10 cellular contexts compared by ENCODE assay signal in the genomic region with DNA sequence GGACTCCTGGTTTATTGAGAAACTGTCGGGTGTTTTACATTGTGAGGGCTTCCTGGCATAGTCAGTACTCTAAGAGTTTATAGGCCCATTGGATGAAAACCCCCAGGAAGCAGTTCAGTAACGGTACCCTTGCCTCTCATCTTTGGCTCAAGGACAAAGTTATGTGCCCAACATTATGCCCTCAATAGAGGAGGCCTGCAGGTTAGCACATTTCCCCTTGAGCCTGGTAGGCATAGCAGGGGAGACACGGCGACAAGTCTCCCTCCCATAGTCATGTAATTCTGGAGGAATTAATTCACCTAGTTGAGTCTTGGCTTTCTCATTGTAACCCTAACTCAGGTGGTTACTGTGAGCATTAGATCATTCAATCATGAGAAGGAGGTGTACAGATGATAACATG.
"Had no signal": no experiment of that assay in that cellular context is flagged by ENCODE, and none has a peak within 500 bp of the region (broad histone marks: within the 10 kb centered on the region; RNA-seq: fewer than 3 reads in every experiment).

No MANE protein-coding gene starts in this region.

- H2AFZ ChIP-seq: GM23248 had no signal

- H3K9me3 Mint-ChIP-seq: H9, HFFc6 had no signal

- DNase-seq: GM23248, GOT3, H9, HFFc6, IMR-90, KG1 had no signal

- H3K9ac ChIP-seq: GM23248 had no signal

- H3K27ac ChIP-seq: GM23248, HL-60 had no signal

- H3K4me3 ChIP-seq: GM23248, K562 had no signal

- H3K27ac Mint-ChIP-seq: H9, HFFc6 had no signal

- FAIRE-seq: H54, K562 had no signal

- ATAC-seq: HCT116, K562 had no signal

- H3K4me3 Mint-ChIP-seq: H9, HFFc6 had no signal
